ENCODE assay signal across 2 cellular contexts in genomic region chr2:204069804-204070203, GRCh38.
TF ChIP-seq lines count a peak whose summit lies in the region.

No MANE protein-coding gene starts in this region.

TF ChIP-seq in HEK293T, 16 proteins besides CTCF, POLR2A, EP300 and RAD21 (continued from another document):
- TF ChIP-seq PKNOX1 (IDR thresholded peaks at IDR 0.05) (peak; percentile 91), ZNF384 (IDR thresholded peaks at IDR 0.05) (peak; percentile 26; the same call in 1 of the 2 replicates), ARNT (IDR thresholded peaks at IDR 0.05) (no peak), SP1 (IDR thresholded peaks at IDR 0.05) (no peak), FOXA1 (IDR thresholded peaks at IDR 0.05) (no peak), HDGF (IDR thresholded peaks at IDR 0.05; ENCODE audit: borderline replicate concordance) (no peak), FOXK2 (IDR thresholded peaks at IDR 0.05) (no peak), CTBP1 (IDR thresholded peaks at IDR 0.05; ENCODE audit: borderline replicate concordance) (peak; percentile 59), NFRKB (IDR thresholded peaks at IDR 0.05) (no peak), SUZ12 (IDR thresholded peaks at IDR 0.05) (no peak), BHLHE40 (IDR thresholded peaks at IDR 0.05; ENCODE audit: borderline replicate concordance) (no peak), FOXM1 (IDR thresholded peaks at IDR 0.05; ENCODE audit: borderline replicate concordance) (no peak), TARDBP (IDR thresholded peaks at IDR 0.05) (no peak)

TF ChIP-seq in neural cell, 6 proteins besides CTCF, POLR2A, EP300 and RAD21 (continued from another document):
- no peak for TF ChIP-seq EZH2 (IDR thresholded peaks at IDR 0.05; ENCODE audit: borderline replicate concordance, insufficient read depth, low read length, poor library complexity, severe bottlenecking)
- TF ChIP-seq TAF1 (IDR thresholded peaks at IDR 0.05; ENCODE audit: low read depth), result no peak
- TF ChIP-seq POLR2AphosphoS5 (IDR thresholded peaks at IDR 0.05), result no peak
- TF ChIP-seq SMC3 (conservative IDR thresholded peaks at IDR 0.05; ENCODE audit: poor library complexity), result no peak
TF ChIP-seq in neural cell: peak in this region for 1.
